ENCODE assay signal across 8 cellular contexts in genomic region chr18:62715829-62716678, GRCh38. TPM values are rescaled to one million over a fixed set of nuclear protein-coding genes. Genes with fewer than 3 reads are reported as not detected.
DNase-seq lines count a peak whose midpoint lies in the region; ATAC-seq and TF ChIP-seq lines count a peak whose summit lies in the region.

No MANE protein-coding gene starts in this region.

- H3K36me3 ChIP-seq in endocrine pancreas (ENCODE audit: control insufficient read depth, insufficient read depth, low read length), result no peaks in the 10 kb centered on the region

- H3K4me1 Mint-ChIP-seq in mesothelial cell of epicardium, result peaks cover 52% of the 10 kb centered on the region

- H3K9me3 Mint-ChIP-seq in mesothelial cell of epicardium, result no peaks in the 10 kb centered on the region

- H3K27me3 Mint-ChIP-seq in mesothelial cell of epicardium (ENCODE audit: low read depth), result no peaks in the 10 kb centered on the region

- TF ChIP-seq CTCF in mesothelial cell of epicardium (IDR thresholded peaks at IDR 0.05; ENCODE audit: unreplicated experiment), result no peak

- H3K27ac Mint-ChIP-seq in mesothelial cell of epicardium, result no peak overlapping the region

- peak; percentile 37 for ATAC-seq in HG02840 (IDR thresholded peaks at IDR 0.05; ENCODE audit: low FRiP score, unreplicated experiment)

- peak overlapping the region; percentile 4 for H3K9ac ChIP-seq in endocrine pancreas (ENCODE audit: control insufficient read depth, insufficient read depth, low read length)

- H3K4me3 Mint-ChIP-seq in mesothelial cell of epicardium, result peak overlapping the region; percentile 69

- H3K4me3 ChIP-seq in endocrine pancreas (ENCODE audit: control insufficient read depth, insufficient read depth, low read length), result no peak overlapping the region

- H3K9me3 ChIP-seq in endocrine pancreas (ENCODE audit: control insufficient read depth, low read length), result no peaks in the 10 kb centered on the region

- H3K27me3 ChIP-seq in endocrine pancreas (ENCODE audit: control insufficient read depth, insufficient read depth, low read length), result no peaks in the 10 kb centered on the region

- peak; percentile 17 for DNase-seq in NOMO-1 treated with DMSO at 0.1 percent for 48 hours (lab: John Stamatoyannopoulos, UW; ENCODE audit: unreplicated experiment)
- DNase-seq in NOMO-1 treated with dmso at 0.1 percent for 144 hours (lab: John Stamatoyannopoulos, UW; ENCODE audit: unreplicated experiment), result no peak
- DNase-seq in NCI-H2171 (lab: John Stamatoyannopoulos, UW), result peak; percentile 34
- DNase-seq in activated CD8-positive, alpha-beta memory T cell treated with anti-CD3 and anti-CD28 coated beads for 4 hours (ENCODE audit: low read depth in 2 of 2), result peak; percentile 13 to 20
- DNase-seq in mesothelial cell of epicardium (ENCODE audit: low spot score in 2 of 2, unreplicated experiment in 2 of 2), result peak; percentile 35 to 66
- DNase-seq in stimulated activated CD8-positive, alpha-beta memory T cell treated with anti-CD3 and anti-CD28 coated beads, Interleukin-4, amount 100 ng/mL, for 1 hour (ENCODE audit: low read depth in 2 of 2, low spot score in 1 of 2), result peak; percentile 13 to 28

- H3K36me3 Mint-ChIP-seq in mesothelial cell of epicardium, result no peaks in the 10 kb centered on the region

- peaks cover 17% of the 10 kb centered on the region for H3K4me1 ChIP-seq in endocrine pancreas (ENCODE audit: control insufficient read depth, insufficient read depth, low read length)

RNA-seq across cellular contexts. Expression of gene PHLPP1, which starts 0.7 kb away (rescaled TPM):
- 20.4 to 21.2 TPM (median 21.2 TPM) in 3 replicates for total RNA-seq in mesothelial cell of epicardium
